Comparison of ENCODE assay signal across 1 cellular context in the genomic region with DNA sequence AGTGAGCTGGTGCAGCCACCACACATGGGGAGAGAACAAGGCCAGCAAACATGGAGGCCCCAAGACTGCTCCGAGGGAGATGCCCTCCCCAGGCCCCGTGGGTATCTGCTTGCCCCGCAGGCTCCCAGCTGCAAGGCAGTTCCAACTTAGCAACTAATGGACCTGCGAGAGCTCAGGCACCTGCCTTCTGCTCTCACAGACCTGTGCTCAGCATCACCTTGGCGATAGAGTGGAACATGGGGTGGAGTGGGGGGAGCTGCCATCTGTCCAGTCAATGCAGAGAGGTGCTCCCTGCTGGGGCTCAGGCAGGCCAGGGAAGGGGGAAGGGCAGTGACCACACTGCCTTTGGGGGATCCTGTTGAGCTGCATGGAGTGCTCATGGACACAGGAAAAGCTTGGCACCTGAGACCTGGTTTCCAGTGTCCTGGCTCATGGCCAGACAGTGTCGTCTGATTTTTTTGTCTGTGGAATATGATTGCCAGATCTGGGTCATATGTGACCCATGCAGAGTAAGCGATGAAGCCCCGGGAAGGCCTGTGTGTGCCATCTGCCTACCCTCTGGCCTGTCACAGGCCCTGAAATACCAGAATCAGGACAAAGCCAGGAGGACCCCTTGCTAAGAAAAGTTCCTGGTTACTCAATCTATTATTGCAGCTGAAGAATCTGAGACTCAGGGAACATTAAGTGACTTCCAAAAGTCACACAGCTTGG.
A peak's percentile ranks its signal among the peaks of the same experiment; 100 is the strongest.
TF ChIP-seq lines count a peak whose summit lies in the region.

No MANE protein-coding gene starts in this region.

TF ChIP-seq in K562, 482 proteins besides CTCF, POLR2A, EP300 and RAD21 (continued from another document):
- TF ChIP-seq NFIC (IDR thresholded peaks at IDR 0.05): peak; percentile 14; the same call in 1 of the 2 replicates
TF ChIP-seq in K562: peak in this region for 1.
